ENCODE assay signal across 27 cellular contexts in the genomic region with DNA sequence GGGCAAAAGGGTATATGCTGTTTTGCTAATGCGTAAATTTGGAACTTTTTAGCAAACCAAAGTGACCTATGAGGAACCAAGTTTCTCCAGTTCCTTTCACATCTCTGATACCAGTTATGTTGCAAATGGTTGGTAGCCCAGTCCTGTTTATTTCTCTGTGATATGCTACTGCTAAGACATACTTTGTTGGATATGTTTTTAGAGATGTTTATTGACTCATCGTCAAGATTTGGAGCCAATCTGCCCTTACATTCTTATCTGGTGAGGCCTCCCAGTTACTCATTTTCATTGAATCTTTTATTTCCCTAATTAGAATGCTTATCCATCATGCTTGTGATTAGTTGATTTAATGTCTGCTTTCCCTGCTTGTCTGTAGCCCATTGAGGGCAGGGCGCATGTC. TPM values are rescaled to one million over a fixed set of nuclear protein-coding genes. Genes with fewer than 3 reads are reported as not detected.
DNase-seq lines count a peak whose midpoint lies in the region; ATAC-seq, FAIRE-seq and TF ChIP-seq lines count a peak whose summit lies in the region.
"Had no signal": no experiment of that assay in that cellular context is flagged by ENCODE, and none has a peak within 500 bp of the region (broad histone marks: within the 10 kb centered on the region; RNA-seq: fewer than 3 reads in every experiment).

No MANE protein-coding gene starts in this region.

- TF ChIP-seq POLR2A in GM12878 (IDR thresholded peaks at IDR 0.05; ENCODE audit: low read depth, low read length): no peak

- H3K4me3 ChIP-seq in GM12878 (no peak overlapping the region), keratinocyte (ENCODE audit: control insufficient read depth in 2 of 3, extremely low read depth in 1 of 3, insufficient read depth in 2 of 3, low read depth in 1 of 3, low read length in 3 of 3) (no peak overlapping the region)
- H3K4me3 ChIP-seq: ovary, right atrium auricular region, stomach had no signal

- no peak overlapping the region for H2AFZ ChIP-seq in GM12878 (ENCODE audit: control insufficient read depth, low read depth, low read length)
- no peak overlapping the region for H2AFZ ChIP-seq in keratinocyte (ENCODE audit: control insufficient read depth, low read length)

- ATAC-seq in GM12878 (no peak), HG03442 (IDR thresholded peaks at IDR 0.05; ENCODE audit: unreplicated experiment) (no peak), HG02798 (IDR thresholded peaks at IDR 0.05; ENCODE audit: poor library complexity, unreplicated experiment) (no peak)
- ATAC-seq: HCT116; natural killer cell treated with Interleukin-12 subunit alpha and Interleukin-12 subunit beta and Interleukin-15 and Interleukin-18, amount 100 ng/mL, for 72 hours had no signal

- intact Hi-C loops in GM12878 (cut with micrococcal nuclease; ENCODE audit: unreplicated experiment): no loop called here

- peak; percentile 18 for FAIRE-seq in GM12878 (lab: Jason Lieb, UNC)
- peak; percentile 73 for FAIRE-seq in keratinocyte (lab: Jason Lieb, UNC)
- FAIRE-seq: G401.6, HTR-8/SVneo had no signal

- no peaks in the 10 kb centered on the region for H3K9me1 ChIP-seq in keratinocyte (ENCODE audit: control insufficient read depth, extremely low read depth, insufficient read depth, low read length)

- POLR2A ChIA-PET in GM12878 (lab: Charles Lee): interaction anchor here (0.7 kb wide), 1 partner anchor 135 kb away, joined by 3 read pairs; no protein-coding TSS in a partner anchor

- no peak for TF ChIP-seq RAD21 in GM12878 (IDR thresholded peaks at IDR 0.05; ENCODE audit: insufficient read depth, low read depth, low read length)

- RAD21 ChIA-PET in GM12878 (lab: Charles Lee; ENCODE audit: unreplicated experiment): interaction anchor here (1.0 kb wide), 1 partner anchor 38 kb away, joined by 4 read pairs; no protein-coding TSS in a partner anchor

- H4K20me1 ChIP-seq in GM12878 (ENCODE audit: control insufficient read depth, insufficient read depth): no peaks in the 10 kb centered on the region
- H4K20me1 ChIP-seq in keratinocyte (ENCODE audit: control insufficient read depth, extremely low read depth, insufficient read depth, low read length): no peaks in the 10 kb centered on the region

- TF ChIP-seq EP300 in GM12878 (IDR thresholded peaks at IDR 0.05; ENCODE audit: borderline replicate concordance in 1 of 2, control insufficient read depth in 1 of 2, low read depth in 2 of 2, low read length in 2 of 2): no peak

- dilution Hi-C loops in keratinocyte (cut with MboI; ENCODE audit: extremely low pct_ligation_motif_present, low sequenced_read_pairs): no loop called here

- SMC1A ChIA-PET in GM12878 (lab: Charles Lee; ENCODE audit: uncharacterized antibody, unreplicated experiment): no interaction called here

- TF ChIP-seq CTCF in GM12878 (IDR thresholded peaks at IDR 0.05 in 2 of 3, conservative IDR thresholded peaks at IDR 0.05 in 1 of 3; ENCODE audit: control insufficient read depth in 2 of 3, extremely low read depth in 1 of 3, insufficient read depth in 1 of 3, low read depth in 3 of 3, low read length in 3 of 3): no peak
- TF ChIP-seq CTCF in keratinocyte (optimal IDR thresholded peaks at IDR 0.05 in 1 of 3, IDR thresholded peaks at IDR 0.05 in 1 of 3, conservative IDR thresholded peaks at IDR 0.05 in 1 of 3; ENCODE audit: extremely low read depth in 1 of 3, insufficient read depth in 2 of 3, low read length in 3 of 3): no peak

- WGBS in GM12878 (ENCODE audit: insufficient coverage, insufficient replicate concordance, low lambda C conversion rate, missing lambda C conversion rate): 67% methylated on average over 3 of the region's 3 CpGs

- H3K27me3 ChIP-seq in GM12878 (replicated peaks in 1 of 2; ENCODE audit: control insufficient read depth in 2 of 2, insufficient read depth in 2 of 2, low read length in 1 of 2): no peaks in the 10 kb centered on the region
- H3K27me3 ChIP-seq in keratinocyte (ENCODE audit: control insufficient read depth, extremely low read depth, insufficient read depth, low read length): no peaks in the 10 kb centered on the region
- H3K27me3 ChIP-seq: ovary, right atrium auricular region, stomach had no signal

- H3K9me3 ChIP-seq in GM12878 (replicated peaks; ENCODE audit: control insufficient read depth, insufficient read depth, low read length) (no peaks in the 10 kb centered on the region), keratinocyte (ENCODE audit: control insufficient read depth, low read depth, low read length) (no peaks in the 10 kb centered on the region)
- H3K9me3 ChIP-seq: ovary, right atrium auricular region, stomach had no signal

- H3K4me2 ChIP-seq in GM12878 (ENCODE audit: control insufficient read depth, insufficient read depth) (no peak overlapping the region), keratinocyte (ENCODE audit: control insufficient read depth, extremely low read depth, insufficient read depth, low read depth, low read length) (peak overlapping the region; percentile 6)
- H3K4me2 ChIP-seq: KMS-11 had no signal

- H3K79me2 ChIP-seq in GM12878 (ENCODE audit: control insufficient read depth, insufficient read depth, low read length) (no peaks in the 10 kb centered on the region), keratinocyte (ENCODE audit: control insufficient read depth, insufficient read depth, low read length) (no peaks in the 10 kb centered on the region)

- DNase-seq in AG08395 (ENCODE audit: low spot score) (peak; percentile 24), HCEC 1CT (peak; percentile 85), GM12878 (ENCODE audit: low read depth, low spot score) (no peak), keratinocyte (ENCODE audit: low read depth, low spot score) (no peak), NCI-H187 (lab: John Stamatoyannopoulos, UW) (no peak)
- no peak for DNase-seq in activated CD4-positive, CD25-positive, alpha-beta regulatory T cell (lab: John Stamatoyannopoulos, UW)
- DNase-seq: activated CD4-positive, alpha-beta T cell treated with anti-CD3 and anti-CD28 coated beads for 4 hours; activated naive CD4-positive, alpha-beta T cell treated with anti-CD3 and anti-CD28 coated beads, Interleukin-2, amount 10 ng/mL, durations not matched to agents 7 days and 5 days; activated T-cell treated with anti-CD3 and anti-CD28 coated beads, Interleukin-2, amount 50 U/mL, for 48 hours; anterior cingulate cortex; CD4-positive, alpha-beta T cell; cerebellar nuclear complex; DMS 273 treated with DMSO at 0.1 percent for 48 hours; NCI-H187 treated with DMSO at 0.1 percent for 48 hours; NCI-H2227 treated with DMSO at 0.1 percent for 48 hours; NCI-H82; ovary; SHP77 treated with DMSO at 0.1 percent for 48 hours; stomach had no signal

- in situ Hi-C loops in GM12878 (cut with MboI): no loop called here

- H3K27ac ChIP-seq in GM12878 (ENCODE audit: control insufficient read depth, insufficient read depth) (no peak overlapping the region), keratinocyte (ENCODE audit: control insufficient read depth, insufficient read depth, low read length) (peak overlapping the region; percentile 69)
- H3K27ac ChIP-seq: KMS-11, ovary, right atrium auricular region, stomach had no signal

- H3K9ac ChIP-seq in GM12878 (ENCODE audit: control insufficient read depth, insufficient read depth, low read length): no peak overlapping the region
- H3K9ac ChIP-seq in keratinocyte (ENCODE audit: control insufficient read depth, extremely low read depth, insufficient read depth, low read length): no peak overlapping the region
- H3K9ac ChIP-seq: KMS-11 had no signal

- no peaks in the 10 kb centered on the region for H3K36me3 ChIP-seq in GM12878 (ENCODE audit: control insufficient read depth in 2 of 2, insufficient read depth in 2 of 2, low read length in 1 of 2)
- no peaks in the 10 kb centered on the region for H3K36me3 ChIP-seq in keratinocyte (ENCODE audit: control insufficient read depth in 2 of 2, extremely low read depth in 1 of 2, insufficient read depth in 2 of 2, low read length in 2 of 2)
- H3K36me3 ChIP-seq: ovary, right atrium auricular region, stomach had no signal

- BruUV-seq in GM12878 (replicated peaks; lab: Mats Ljungman, UMichigan): no TSS peak

- H3K4me1 ChIP-seq in GM12878 (ENCODE audit: control insufficient read depth, insufficient read depth, low read length): no peaks in the 10 kb centered on the region
- H3K4me1 ChIP-seq in keratinocyte (ENCODE audit: control insufficient read depth, extremely low read depth, insufficient read depth, low read length): peaks cover 58% of the 10 kb centered on the region
- H3K4me1 ChIP-seq: right atrium auricular region, stomach had no signal

- CTCF ChIA-PET in GM12878 (lab: Yijun Ruan, JAX): no interaction called here

TF ChIP-seq in GM12878, 131 proteins besides CTCF, POLR2A, EP300 and RAD21 (continues in another document):
- no peak for TF ChIP-seq EZH2 (IDR thresholded peaks at IDR 0.05; ENCODE audit: borderline replicate concordance, control insufficient read depth, low read depth, low read length)
- no peak for TF ChIP-seq POLR2AphosphoS2 (IDR thresholded peaks at IDR 0.05; ENCODE audit: low read depth, low read length)
- no peak for TF ChIP-seq SIX5 (IDR thresholded peaks at IDR 0.05; ENCODE audit: low read depth, low read length, severe bottlenecking)

RNA-seq across cellular contexts. Expression of gene LRGUK, which starts 58.9 kb away (rescaled TPM):
- total RNA-seq in GM12878 (2013; cell fraction: nucleolus; rRNA removed): 2.0 and 2.7 TPM in 2 replicates
- 0.06 and 0.11 TPM in 2 replicates for total RNA-seq in GM12878 (2014; rRNA removed)
- 0.04 and 0.09 TPM in 2 replicates for total RNA-seq in GM12878 (2014; rRNA removed; fragmentation: Illumina TruSeq; extraction: Trizol)
- 0.05 and 0.13 TPM in 2 replicates for total RNA-seq in GM12878 (2021)
- 0.13 TPM for polyA plus RNA-seq in GM12878 (2011; ENCODE audit: low read depth)
- polyA plus RNA-seq in GM12878 (2011; rRNA removed): 0.14 and 0.16 TPM in 2 replicates
- polyA plus RNA-seq in GM12878 (2011; cell fraction: cytosol; rRNA removed): 0.03 and 0.06 TPM in 2 replicates
- polyA plus RNA-seq in GM12878 (2011; cell fraction: nucleus; rRNA removed): 0.72 and 0.76 TPM in 2 replicates
- 0.07 and 0.09 TPM in 2 replicates for polyA plus RNA-seq in GM12878 (2012)
- polyA plus RNA-seq in GM12878 (2014; fragmentation: Illumina TruSeq; extraction: Trizol): 0.06 and 0.14 TPM in 2 replicates
- under 1 TPM in 1 of 2 experiments, not detected in 1; 0.08 TPM for polyA plus RNA-seq in GM12878 (2014; fragmentation: Nextera tagmentation; extraction: Ambion mirVana)
- 0.13 and 0.27 TPM in 2 replicates for polyA plus RNA-seq in GM12878 (2014; rRNA removed)
- polyA plus RNA-seq in GM12878 (2016; fragmentation: Nextera tagmentation; extraction: Ambion mirVana): not detected
- 0.51 and 1.5 TPM in 2 replicates for polyA minus RNA-seq in GM12878 (2011; rRNA and poly(A)+ RNA removed)
- not detected in 2 replicates for polyA minus RNA-seq in GM12878 (2011; cell fraction: cytosol; rRNA and poly(A)+ RNA removed)
- polyA minus RNA-seq in GM12878 (2011; cell fraction: nucleus; rRNA and poly(A)+ RNA removed): 0.24 and 0.96 TPM in 2 replicates
- 0.16 to 0.50 TPM (median 0.45 TPM) in 3 replicates for polyA plus RNA-seq in keratinocyte
- 0.16 TPM for polyA plus RNA-seq in keratinocyte (2011; ENCODE audit: low read depth)
- polyA plus RNA-seq in keratinocyte (2011; cell fraction: cytosol; rRNA removed): 0.06 and 0.16 TPM in 2 replicates
- polyA plus RNA-seq in keratinocyte (2011; cell fraction: nucleus; rRNA removed): 4.3 and 5.3 TPM in 2 replicates
- 0.06 and 0.08 TPM in 2 replicates for polyA plus RNA-seq in keratinocyte (2012; ENCODE audit: low replicate concordance)
- 0.76 to 1.9 TPM in 2 of 3 replicates, not detected in the other for polyA minus RNA-seq in keratinocyte
- polyA minus RNA-seq in keratinocyte (2011; cell fraction: cytosol; rRNA and poly(A)+ RNA removed): not detected
- 2.3 and 4.2 TPM in 2 replicates for polyA minus RNA-seq in keratinocyte (2011; cell fraction: nucleus; rRNA and poly(A)+ RNA removed)

Comparison
In these comparisons a context has a peak if more than half of its experiments do, and no peak if none do; other contexts are left out.
1. DNase-seq: peak in AG08395 (single experiment) and HCEC 1CT (single experiment); none in GM12878 (single experiment), keratinocyte (single experiment), activated CD4-positive, CD25-positive, alpha-beta regulatory T cell (0 of 4) and NCI-H187 (0 of 2).